Comparison of ENCODE assay signal across 1 cellular context in the genomic region with DNA sequence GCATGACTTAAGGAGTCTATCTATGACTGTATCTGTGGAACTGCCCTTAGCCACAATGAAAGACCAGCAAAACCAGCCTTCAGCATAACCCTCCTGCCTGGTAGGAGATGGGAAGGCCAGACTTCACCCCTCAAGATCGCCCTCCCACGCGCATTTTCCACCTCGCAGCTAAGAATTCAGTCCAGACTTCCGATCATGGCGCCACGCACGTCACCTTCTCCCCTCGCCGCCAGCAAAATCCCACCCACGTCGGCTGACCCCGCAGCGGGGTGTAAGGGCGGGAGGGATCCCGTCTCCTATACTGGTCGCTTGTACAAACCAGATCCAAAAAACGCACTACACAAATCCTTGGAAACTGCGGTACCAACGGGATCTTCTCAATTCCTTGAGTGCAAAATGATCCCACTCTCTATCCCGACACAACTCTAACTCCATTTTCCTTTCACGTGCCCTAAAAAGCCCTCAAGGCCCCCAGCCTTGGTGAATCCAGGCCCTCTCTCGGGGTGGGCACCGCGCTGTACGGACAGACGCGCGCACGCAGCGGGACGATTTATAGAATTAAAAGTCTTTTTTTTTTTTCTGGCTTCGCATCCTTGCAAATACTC.
A peak's percentile ranks its signal among the peaks of the same experiment; 100 is the strongest.
TF ChIP-seq lines count a peak whose summit lies in the region.

No MANE protein-coding gene starts in this region.

TF ChIP-seq in HepG2, 621 proteins besides CTCF, POLR2A, EP300 and RAD21 (continued from another document and continues in another):
- TF ChIP-seq, protein P1, sequence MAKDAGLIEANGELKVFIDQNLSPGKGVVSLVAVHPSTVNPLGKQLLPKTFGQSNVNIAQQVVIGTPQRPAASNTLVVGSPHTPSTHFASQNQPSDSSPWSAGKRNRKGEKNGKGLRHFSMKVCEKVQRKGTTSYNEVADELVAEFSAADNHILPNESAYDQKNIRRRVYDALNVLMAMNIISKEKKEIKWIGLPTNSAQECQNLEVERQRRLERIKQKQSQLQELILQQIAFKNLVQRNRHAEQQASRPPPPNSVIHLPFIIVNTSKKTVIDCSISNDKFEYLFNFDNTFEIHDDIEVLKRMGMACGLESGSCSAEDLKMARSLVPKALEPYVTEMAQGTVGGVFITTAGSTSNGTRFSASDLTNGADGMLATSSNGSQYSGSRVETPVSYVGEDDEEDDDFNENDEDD (CRISPR knock-in tag; IDR thresholded peaks at IDR 0.05; ENCODE audit: borderline replicate concordance): peak; percentile 23; the same call in 1 of the 2 replicates
- no peak for TF ChIP-seq ZNF607 (CRISPR knock-in tag; IDR thresholded peaks at IDR 0.05; ENCODE audit: borderline replicate concordance)
- 0 out of 2 replicates have a peak, but pooled peaks have one; percentile 5 for TF ChIP-seq ZNF563 (CRISPR knock-in tag; IDR thresholded peaks at IDR 0.05)
- TF ChIP-seq, protein P2, sequence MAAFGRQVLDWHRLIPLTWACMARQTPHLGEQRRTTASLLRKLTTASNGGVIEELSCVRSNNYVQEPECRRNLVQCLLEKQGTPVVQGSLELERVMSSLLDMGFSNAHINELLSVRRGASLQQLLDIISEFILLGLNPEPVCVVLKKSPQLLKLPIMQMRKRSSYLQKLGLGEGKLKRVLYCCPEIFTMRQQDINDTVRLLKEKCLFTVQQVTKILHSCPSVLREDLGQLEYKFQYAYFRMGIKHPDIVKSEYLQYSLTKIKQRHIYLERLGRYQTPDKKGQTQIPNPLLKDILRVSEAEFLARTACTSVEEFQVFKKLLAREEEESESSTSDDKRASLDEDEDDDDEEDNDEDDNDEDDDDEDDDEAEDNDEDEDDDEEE (CRISPR knock-in tag; IDR thresholded peaks at IDR 0.05): no peak
- TF ChIP-seq, protein P3, sequence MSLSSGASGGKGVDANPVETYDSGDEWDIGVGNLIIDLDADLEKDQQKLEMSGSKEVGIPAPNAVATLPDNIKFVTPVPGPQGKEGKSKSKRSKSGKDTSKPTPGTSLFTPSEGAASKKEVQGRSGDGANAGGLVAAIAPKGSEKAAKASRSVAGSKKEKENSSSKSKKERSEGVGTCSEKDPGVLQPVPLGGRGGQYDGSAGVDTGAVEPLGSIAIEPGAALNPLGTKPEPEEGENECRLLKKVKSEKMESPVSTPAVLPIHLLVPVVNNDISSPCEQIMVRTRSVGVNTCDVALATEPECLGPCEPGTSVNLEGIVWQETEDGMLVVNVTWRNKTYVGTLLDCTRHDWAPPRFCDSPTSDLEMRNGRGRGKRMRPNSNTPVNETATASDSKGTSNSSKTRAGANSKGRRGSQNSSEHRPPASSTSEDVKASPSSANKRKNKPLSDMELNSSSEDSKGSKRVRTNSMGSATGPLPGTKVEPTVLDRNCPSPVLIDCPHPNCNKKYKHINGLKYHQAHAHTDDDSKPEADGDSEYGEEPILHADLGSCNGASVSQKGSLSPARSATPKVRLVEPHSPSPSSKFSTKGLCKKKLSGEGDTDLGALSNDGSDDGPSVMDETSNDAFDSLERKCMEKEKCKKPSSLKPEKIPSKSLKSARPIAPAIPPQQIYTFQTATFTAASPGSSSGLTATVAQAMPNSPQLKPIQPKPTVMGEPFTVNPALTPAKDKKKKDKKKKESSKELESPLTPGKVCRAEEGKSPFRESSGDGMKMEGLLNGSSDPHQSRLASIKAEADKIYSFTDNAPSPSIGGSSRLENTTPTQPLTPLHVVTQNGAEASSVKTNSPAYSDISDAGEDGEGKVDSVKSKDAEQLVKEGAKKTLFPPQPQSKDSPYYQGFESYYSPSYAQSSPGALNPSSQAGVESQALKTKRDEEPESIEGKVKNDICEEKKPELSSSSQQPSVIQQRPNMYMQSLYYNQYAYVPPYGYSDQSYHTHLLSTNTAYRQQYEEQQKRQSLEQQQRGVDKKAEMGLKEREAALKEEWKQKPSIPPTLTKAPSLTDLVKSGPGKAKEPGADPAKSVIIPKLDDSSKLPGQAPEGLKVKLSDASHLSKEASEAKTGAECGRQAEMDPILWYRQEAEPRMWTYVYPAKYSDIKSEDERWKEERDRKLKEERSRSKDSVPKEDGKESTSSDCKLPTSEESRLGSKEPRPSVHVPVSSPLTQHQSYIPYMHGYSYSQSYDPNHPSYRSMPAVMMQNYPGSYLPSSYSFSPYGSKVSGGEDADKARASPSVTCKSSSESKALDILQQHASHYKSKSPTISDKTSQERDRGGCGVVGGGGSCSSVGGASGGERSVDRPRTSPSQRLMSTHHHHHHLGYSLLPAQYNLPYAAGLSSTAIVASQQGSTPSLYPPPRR (CRISPR knock-in tag; IDR thresholded peaks at IDR 0.05; ENCODE audit: borderline replicate concordance): 0 out of 2 replicates have a peak, but pooled peaks have one; percentile 16
- 0 out of 2 replicates have a peak, but pooled peaks have one; percentile 23 for TF ChIP-seq ARHGAP35 (CRISPR knock-in tag; IDR thresholded peaks at IDR 0.05; ENCODE audit: borderline replicate concordance)
- TF ChIP-seq, protein P4, sequence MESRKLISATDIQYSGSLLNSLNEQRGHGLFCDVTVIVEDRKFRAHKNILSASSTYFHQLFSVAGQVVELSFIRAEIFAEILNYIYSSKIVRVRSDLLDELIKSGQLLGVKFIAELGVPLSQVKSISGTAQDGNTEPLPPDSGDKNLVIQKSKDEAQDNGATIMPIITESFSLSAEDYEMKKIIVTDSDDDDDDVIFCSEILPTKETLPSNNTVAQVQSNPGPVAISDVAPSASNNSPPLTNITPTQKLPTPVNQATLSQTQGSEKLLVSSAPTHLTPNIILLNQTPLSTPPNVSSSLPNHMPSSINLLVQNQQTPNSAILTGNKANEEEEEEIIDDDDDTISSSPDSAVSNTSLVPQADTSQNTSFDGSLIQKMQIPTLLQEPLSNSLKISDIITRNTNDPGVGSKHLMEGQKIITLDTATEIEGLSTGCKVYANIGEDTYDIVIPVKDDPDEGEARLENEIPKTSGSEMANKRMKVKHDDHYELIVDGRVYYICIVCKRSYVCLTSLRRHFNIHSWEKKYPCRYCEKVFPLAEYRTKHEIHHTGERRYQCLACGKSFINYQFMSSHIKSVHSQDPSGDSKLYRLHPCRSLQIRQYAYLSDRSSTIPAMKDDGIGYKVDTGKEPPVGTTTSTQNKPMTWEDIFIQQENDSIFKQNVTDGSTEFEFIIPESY (CRISPR knock-in tag; IDR thresholded peaks at IDR 0.05): 0 out of 2 replicates have a peak, but pooled peaks have one; percentile 5
- peak; percentile 31; the same call in 1 of the 2 replicates for TF ChIP-seq ZFP37 (CRISPR knock-in tag; IDR thresholded peaks at IDR 0.05; ENCODE audit: borderline replicate concordance)
- TF ChIP-seq ZNF207 (IDR thresholded peaks at IDR 0.05; ENCODE audit: borderline replicate concordance): no peak
- TF ChIP-seq, protein P5, sequence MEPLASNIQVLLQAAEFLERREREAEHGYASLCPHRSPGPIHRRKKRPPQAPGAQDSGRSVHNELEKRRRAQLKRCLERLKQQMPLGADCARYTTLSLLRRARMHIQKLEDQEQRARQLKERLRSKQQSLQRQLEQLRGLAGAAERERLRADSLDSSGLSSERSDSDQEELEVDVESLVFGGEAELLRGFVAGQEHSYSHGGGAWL (CRISPR knock-in tag; IDR thresholded peaks at IDR 0.05): peak; percentile 10; the same call in 1 of the 2 replicates
- TF ChIP-seq, protein P6, sequence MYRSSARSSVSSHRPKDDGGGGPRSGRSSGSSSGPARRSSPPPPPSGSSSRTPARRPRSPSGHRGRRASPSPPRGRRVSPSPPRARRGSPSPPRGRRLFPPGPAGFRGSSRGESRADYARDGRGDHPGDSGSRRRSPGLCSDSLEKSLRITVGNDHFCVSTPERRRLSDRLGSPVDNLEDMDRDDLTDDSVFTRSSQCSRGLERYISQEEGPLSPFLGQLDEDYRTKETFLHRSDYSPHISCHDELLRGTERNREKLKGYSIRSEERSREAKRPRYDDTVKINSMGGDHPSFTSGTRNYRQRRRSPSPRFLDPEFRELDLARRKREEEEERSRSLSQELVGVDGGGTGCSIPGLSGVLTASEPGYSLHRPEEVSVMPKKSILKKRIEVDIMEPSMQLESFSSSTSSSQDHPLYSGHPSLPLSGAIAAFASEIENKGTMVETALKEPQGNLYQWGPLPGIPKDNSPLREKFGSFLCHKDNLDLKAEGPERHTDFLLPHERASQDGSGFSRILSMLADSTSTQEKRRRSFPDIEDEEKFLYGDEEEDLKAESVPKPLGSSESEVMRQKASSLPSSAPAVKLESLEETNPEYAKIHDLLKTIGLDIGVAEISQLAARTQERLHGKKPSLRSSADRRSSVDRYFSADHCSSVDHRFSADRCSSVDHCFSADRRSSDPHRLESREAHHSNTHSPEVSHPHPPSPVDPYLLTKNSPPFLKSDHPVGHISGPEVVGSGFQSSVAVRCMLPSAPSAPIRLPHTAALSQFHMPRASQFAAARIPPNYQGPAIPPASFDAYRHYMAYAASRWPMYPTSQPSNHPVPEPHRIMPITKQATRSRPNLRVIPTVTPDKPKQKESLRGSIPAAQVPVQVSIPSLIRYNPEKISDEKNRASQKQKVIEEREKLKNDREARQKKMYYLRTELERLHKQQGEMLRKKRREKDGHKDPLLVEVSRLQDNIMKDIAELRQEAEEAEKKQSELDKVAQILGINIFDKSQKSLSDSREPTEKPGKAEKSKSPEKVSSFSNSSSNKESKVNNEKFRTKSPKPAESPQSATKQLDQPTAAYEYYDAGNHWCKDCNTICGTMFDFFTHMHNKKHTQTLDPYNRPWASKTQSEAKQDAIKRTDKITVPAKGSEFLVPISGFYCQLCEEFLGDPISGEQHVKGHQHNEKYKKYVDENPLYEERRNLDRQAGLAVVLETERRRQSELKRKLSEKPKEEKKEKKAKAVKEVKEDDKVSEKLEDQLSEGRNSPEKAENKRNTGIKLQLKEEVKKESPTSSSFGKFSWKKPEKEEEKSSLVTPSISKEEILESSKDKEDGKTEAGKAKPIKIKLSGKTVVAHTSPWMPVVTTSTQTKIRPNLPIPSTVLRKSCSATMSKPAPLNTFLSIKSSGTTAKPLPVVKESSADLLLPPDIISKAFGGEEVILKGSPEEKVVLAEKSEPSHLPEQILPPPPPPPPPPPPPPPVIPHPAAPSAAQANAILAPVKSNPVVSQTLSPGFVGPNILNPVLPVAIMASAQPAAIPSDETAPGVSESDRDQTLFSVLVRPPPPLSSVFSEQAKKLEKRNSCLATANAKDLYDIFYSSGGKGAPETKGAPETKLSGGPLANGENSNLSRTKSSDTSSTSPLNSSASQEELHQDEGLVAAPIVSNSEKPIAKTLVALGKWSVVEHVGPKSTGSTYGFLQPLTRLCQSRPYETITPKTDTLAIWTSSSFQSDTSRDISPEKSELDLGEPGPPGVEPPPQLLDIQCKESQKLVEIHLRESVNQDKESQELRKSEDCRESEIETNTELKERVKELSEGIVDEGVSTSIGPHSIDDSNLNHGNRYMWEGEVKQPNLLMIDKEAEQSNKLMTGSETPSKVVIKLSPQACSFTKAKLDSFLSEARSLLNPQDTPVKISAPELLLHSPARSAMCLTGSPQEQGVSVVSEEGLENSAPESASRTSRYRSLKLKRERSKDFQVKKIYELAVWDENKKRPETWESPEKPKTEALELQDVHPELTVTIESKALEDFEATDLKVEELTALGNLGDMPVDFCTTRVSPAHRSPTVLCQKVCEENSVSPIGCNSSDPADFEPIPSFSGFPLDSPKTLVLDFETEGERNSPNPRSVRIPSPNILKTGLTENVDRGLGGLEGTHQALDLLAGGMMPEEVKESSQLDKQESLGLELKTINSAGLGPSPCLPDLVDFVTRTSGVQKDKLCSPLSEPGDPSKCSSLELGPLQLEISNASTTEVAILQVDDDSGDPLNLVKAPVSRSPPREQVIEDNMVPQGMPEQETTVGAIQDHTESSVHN (CRISPR knock-in tag; IDR thresholded peaks at IDR 0.05): 0 out of 2 replicates have a peak, but pooled peaks have one; percentile 54
- TF ChIP-seq ZNF891 (CRISPR knock-in tag; IDR thresholded peaks at IDR 0.05): peak; percentile 57; the same call in 1 of the 2 replicates
- 0 out of 2 replicates have a peak, but pooled peaks have one; percentile 36 for TF ChIP-seq ZNF124 (CRISPR knock-in tag; IDR thresholded peaks at IDR 0.05)
- no peak for TF ChIP-seq GFI1 (CRISPR knock-in tag; IDR thresholded peaks at IDR 0.05; ENCODE audit: borderline replicate concordance)
- TF ChIP-seq, protein P7, sequence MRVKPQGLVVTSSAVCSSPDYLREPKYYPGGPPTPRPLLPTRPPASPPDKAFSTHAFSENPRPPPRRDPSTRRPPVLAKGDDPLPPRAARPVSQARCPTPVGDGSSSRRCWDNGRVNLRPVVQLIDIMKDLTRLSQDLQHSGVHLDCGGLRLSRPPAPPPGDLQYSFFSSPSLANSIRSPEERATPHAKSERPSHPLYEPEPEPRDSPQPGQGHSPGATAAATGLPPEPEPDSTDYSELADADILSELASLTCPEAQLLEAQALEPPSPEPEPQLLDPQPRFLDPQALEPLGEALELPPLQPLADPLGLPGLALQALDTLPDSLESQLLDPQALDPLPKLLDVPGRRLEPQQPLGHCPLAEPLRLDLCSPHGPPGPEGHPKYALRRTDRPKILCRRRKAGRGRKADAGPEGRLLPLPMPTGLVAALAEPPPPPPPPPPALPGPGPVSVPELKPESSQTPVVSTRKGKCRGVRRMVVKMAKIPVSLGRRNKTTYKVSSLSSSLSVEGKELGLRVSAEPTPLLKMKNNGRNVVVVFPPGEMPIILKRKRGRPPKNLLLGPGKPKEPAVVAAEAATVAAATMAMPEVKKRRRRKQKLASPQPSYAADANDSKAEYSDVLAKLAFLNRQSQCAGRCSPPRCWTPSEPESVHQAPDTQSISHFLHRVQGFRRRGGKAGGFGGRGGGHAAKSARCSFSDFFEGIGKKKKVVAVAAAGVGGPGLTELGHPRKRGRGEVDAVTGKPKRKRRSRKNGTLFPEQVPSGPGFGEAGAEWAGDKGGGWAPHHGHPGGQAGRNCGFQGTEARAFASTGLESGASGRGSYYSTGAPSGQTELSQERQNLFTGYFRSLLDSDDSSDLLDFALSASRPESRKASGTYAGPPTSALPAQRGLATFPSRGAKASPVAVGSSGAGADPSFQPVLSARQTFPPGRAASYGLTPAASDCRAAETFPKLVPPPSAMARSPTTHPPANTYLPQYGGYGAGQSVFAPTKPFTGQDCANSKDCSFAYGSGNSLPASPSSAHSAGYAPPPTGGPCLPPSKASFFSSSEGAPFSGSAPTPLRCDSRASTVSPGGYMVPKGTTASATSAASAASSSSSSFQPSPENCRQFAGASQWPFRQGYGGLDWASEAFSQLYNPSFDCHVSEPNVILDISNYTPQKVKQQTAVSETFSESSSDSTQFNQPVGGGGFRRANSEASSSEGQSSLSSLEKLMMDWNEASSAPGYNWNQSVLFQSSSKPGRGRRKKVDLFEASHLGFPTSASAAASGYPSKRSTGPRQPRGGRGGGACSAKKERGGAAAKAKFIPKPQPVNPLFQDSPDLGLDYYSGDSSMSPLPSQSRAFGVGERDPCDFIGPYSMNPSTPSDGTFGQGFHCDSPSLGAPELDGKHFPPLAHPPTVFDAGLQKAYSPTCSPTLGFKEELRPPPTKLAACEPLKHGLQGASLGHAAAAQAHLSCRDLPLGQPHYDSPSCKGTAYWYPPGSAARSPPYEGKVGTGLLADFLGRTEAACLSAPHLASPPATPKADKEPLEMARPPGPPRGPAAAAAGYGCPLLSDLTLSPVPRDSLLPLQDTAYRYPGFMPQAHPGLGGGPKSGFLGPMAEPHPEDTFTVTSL (CRISPR knock-in tag; IDR thresholded peaks at IDR 0.05; ENCODE audit: borderline replicate concordance): no peak
- TF ChIP-seq HNRNPL (IDR thresholded peaks at IDR 0.05; ENCODE audit: low read depth, low read length): no peak
- no peak for TF ChIP-seq ATRX (CRISPR knock-in tag; IDR thresholded peaks at IDR 0.05; ENCODE audit: borderline replicate concordance)
- TF ChIP-seq, protein P8, sequence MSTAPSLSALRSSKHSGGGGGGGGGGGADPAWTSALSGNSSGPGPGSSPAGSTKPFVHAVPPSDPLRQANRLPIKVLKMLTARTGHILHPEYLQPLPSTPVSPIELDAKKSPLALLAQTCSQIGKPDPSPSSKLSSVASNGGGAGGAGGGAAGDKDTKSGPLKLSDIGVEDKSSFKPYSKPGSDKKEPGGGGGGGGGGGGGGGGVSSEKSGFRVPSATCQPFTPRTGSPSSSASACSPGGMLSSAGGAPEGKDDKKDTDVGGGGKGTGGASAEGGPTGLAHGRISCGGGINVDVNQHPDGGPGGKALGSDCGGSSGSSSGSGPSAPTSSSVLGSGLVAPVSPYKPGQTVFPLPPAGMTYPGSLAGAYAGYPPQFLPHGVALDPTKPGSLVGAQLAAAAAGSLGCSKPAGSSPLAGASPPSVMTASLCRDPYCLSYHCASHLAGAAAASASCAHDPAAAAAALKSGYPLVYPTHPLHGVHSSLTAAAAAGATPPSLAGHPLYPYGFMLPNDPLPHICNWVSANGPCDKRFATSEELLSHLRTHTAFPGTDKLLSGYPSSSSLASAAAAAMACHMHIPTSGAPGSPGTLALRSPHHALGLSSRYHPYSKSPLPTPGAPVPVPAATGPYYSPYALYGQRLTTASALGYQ (CRISPR knock-in tag; IDR thresholded peaks at IDR 0.05): 0 out of 2 replicates have a peak, but pooled peaks have one; percentile 10
